8 cellular contexts compared by ENCODE assay signal in the genomic region with DNA sequence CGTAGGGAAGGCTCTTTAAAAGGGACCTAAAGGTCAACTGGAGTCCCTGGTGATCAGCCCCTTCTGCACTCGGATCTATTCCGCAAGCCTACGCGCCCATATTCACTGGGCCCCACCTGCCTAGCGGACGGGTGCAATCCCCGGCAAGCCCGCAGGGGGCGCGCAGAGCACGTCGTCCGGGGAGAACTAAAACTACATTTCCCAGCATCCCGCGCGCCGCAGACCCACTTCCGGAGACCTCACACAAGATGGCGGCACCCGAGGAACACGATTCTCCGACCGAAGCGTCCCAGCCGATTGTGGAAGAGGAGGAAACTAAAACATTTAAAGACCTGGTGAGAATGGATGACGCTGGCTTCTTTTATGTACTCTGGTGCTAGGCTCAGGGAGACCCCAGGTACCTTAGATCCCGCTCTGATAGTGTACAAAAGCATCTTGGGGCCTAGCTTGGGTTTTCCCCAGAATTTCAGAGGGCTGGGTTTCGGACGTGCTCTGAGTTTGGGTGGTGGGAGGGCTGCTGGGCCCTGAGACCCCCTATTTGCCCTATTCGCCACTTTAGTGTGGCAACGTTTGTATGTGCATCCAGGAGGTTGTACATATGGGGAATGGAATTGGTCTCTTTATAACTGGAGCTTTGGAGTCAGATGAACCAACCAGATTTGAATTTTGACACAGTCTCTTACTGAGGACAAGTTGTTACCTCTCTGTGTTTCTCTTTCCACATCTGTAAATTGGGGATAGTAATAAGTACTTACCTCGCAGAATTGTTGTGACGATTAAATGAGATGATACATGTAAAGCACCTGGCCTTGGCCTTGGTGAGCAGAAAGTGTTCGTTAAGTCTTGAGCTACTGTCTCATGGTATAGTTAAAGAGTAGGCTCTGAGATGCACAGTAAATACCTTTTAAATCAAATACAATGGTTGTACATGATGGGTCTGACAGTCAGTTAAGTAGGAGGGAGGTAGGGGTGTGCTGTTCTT. TPM values are rescaled to one million over a fixed set of nuclear protein-coding genes. Genes with fewer than 3 reads are reported as not detected.
A peak's percentile ranks its signal among the peaks of the same experiment; 100 is the strongest.
DNase-seq lines count a peak whose midpoint lies in the region; ATAC-seq and TF ChIP-seq lines count a peak whose summit lies in the region.

DDX47 (plus strand) TSS at position 227 of the 982 bp plus-strand sequence; CDS start at position 249, 22 bp downstream.

- TF ChIP-seq CTCF in coronary artery (IDR thresholded peaks at IDR 0.05) = peak; percentile 83

- peak within 1 kb of the TSS; percentile 83 for H3K4me3 ChIP-seq in coronary artery

- DNase-seq in Ammon's horn (ENCODE audit: low spot score) (peak; percentile 93), NCI-H524 (lab: John Stamatoyannopoulos, UW) (peak; percentile 68 to 88), coronary artery (ENCODE audit: low spot score) (peak; percentile 93), left colon (peak; percentile 94 to 99)
- peak; percentile 94 to 98 for DNase-seq in activated CD4-positive, alpha-beta T cell treated with anti-CD3 and anti-CD28 coated beads for 4 hours
- peak; percentile 95 for DNase-seq in stimulated activated CD4-positive, alpha-beta T cell treated with anti-CD3 and anti-CD28 coated beads, Interleukin-1b, Interleukin-23, amount 100 ng/mL, for 48 hours

- ATAC-seq in GM19035 (IDR thresholded peaks at IDR 0.05; ENCODE audit: unreplicated experiment) = peak; percentile 71
- ATAC-seq in HG03354 (IDR thresholded peaks at IDR 0.05; ENCODE audit: poor library complexity, severe bottlenecking, unreplicated experiment) = peak; percentile 86
- peak; percentile 96 for ATAC-seq in left colon

- peak within 1 kb of the TSS; percentile 59 to 71 for H3K27ac ChIP-seq in coronary artery

- intact Hi-C loops in left colon (cut with DNase I, micrococcal nuclease) = no loop called here

RNA-seq across cellular contexts. Expression of gene DDX47, which starts in this region (rescaled TPM):
- total RNA-seq in left colon = 10 to 100 TPM; 30.5 to 31.0 TPM

Comparison
In these comparisons a context has a peak if more than half of its experiments do, and no peak if none do; other contexts are left out.
1. Peak in every context shown above with its lines: DNase-seq, ATAC-seq, H3K4me3 ChIP-seq and H3K27ac ChIP-seq.